ENCODE assay signal across 11 cellular contexts in the genomic region with DNA sequence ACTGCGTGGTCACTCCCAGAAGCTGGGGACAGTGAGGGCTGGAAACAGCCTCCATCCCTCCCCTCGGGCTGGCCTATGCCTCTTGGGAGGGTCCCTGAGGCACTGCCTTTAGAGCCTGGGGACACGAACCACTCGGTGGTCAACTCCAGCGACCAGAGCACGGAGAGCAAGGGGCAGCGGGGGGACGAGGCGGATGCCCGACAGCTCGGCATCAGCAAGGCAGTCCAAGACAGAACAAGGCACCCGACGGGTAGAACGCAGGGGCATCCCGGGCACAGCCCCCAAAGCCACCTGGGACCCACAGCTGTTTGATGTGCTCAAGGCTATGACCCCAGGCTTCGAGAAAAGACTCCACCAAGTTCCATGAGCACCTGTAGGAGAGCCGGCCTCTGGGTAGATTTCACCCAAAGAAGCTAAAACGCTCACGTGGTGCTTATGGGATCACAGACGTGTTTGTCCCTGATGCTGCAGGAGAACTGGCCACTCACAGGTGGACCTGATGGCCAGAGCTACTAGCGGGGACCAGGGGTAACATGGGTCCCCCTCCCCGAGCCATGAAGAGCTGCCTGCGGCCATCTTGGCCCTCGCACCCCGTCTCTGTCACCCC. TPM values are rescaled to one million over a fixed set of nuclear protein-coding genes. Genes with fewer than 3 reads are reported as not detected.
DNase-seq lines count a peak whose midpoint lies in the region; ATAC-seq and TF ChIP-seq lines count a peak whose summit lies in the region.
"Had no signal": no experiment of that assay in that cellular context is flagged by ENCODE, and none has a peak within 500 bp of the region (broad histone marks: within the 10 kb centered on the region; RNA-seq: fewer than 3 reads in every experiment).

No MANE protein-coding gene starts in this region.

- 81 to 83% (median 83%) methylated on average over 14 to 25 of the region's 25 CpGs for WGBS in stomach, 5 donors

- H3K4me1 Mint-ChIP-seq in activated T-cell treated with anti-CD3 and anti-CD28 coated beads, Interleukin-2, amount 50 U/mL, for 24 hours (ENCODE audit: low read depth): peaks cover 80% of the 10 kb centered on the region
- peaks cover 97% of the 10 kb centered on the region for H3K4me1 Mint-ChIP-seq in dendritic cell treated with granulocyte-macrophage colony-stimulating factor and Interleukin-4, amounts not matched to agents 40 ng/mL and 50 ng/mL, for 4 days (ENCODE audit: low read depth)

- H3K4me3 ChIP-seq in KMS-11 (IDR thresholded peaks at IDR 0.05; ENCODE audit: insufficient read depth, low read depth, low read length) (no peak overlapping the region), stomach (no peak overlapping the region), right atrium auricular region (no peak overlapping the region)

- H2AFZ ChIP-seq in KMS-11 (ENCODE audit: low read depth): peak overlapping the region; percentile 47; the same call in 1 of the 2 replicates

- H3K9ac ChIP-seq in KMS-11: peak overlapping the region; percentile 25; the same call in 1 of the 2 replicates

- no peak for DNase-seq in activated T-cell treated with anti-CD3 and anti-CD28 coated beads, Interleukin-2, amount 50 U/mL, for 24 hours
- DNase-seq in activated T-cell treated with anti-CD3 and anti-CD28 coated beads for 4 hours (no peak), stomach (no peak), right atrium auricular region (ENCODE audit: low spot score) (no peak), GM03348 (ENCODE audit: low spot score) (no peak)
- DNase-seq: NCI-H2171 had no signal

- no peaks in the 10 kb centered on the region for H4K20me1 ChIP-seq in KMS-11 (ENCODE audit: insufficient read depth)

- no peaks in the 10 kb centered on the region for H3K27me3 Mint-ChIP-seq in activated T-cell treated with anti-CD3 and anti-CD28 coated beads, Interleukin-2, amount 50 U/mL, for 24 hours
- no peaks in the 10 kb centered on the region for H3K27me3 Mint-ChIP-seq in dendritic cell treated with granulocyte-macrophage colony-stimulating factor and Interleukin-4, amounts not matched to agents 40 ng/mL and 50 ng/mL, for 4 days

- H3K9me3 Mint-ChIP-seq in activated T-cell treated with anti-CD3 and anti-CD28 coated beads, Interleukin-2, amount 50 U/mL, for 24 hours: no peaks in the 10 kb centered on the region
- H3K9me3 Mint-ChIP-seq in dendritic cell treated with granulocyte-macrophage colony-stimulating factor and Interleukin-4, amounts not matched to agents 40 ng/mL and 50 ng/mL, for 4 days: no peaks in the 10 kb centered on the region

- ATAC-seq in HG03196 (IDR thresholded peaks at IDR 0.05; ENCODE audit: unreplicated experiment): no peak

- peak overlapping the region; percentile 86 for H3K4me2 ChIP-seq in KMS-11

- H3K36me3 Mint-ChIP-seq in activated T-cell treated with anti-CD3 and anti-CD28 coated beads, Interleukin-2, amount 50 U/mL, for 24 hours (ENCODE audit: low read depth): peaks cover 20% of the 10 kb centered on the region
- peaks cover 50% of the 10 kb centered on the region for H3K36me3 Mint-ChIP-seq in dendritic cell treated with granulocyte-macrophage colony-stimulating factor and Interleukin-4, amounts not matched to agents 40 ng/mL and 50 ng/mL, for 4 days (ENCODE audit: low read depth)

- H3K36me3 ChIP-seq in KMS-11 (ENCODE audit: insufficient read depth): no peaks in the 10 kb centered on the region
- no peaks in the 10 kb centered on the region for H3K36me3 ChIP-seq in stomach
- no peaks in the 10 kb centered on the region for H3K36me3 ChIP-seq in right atrium auricular region

- TF ChIP-seq CTCF in KMS-11 (conservative IDR thresholded peaks at IDR 0.05; ENCODE audit: low read depth, low read length): no peak
- no peak for TF ChIP-seq CTCF in stomach (IDR thresholded peaks at IDR 0.05)
- no peak for TF ChIP-seq CTCF in right atrium auricular region (IDR thresholded peaks at IDR 0.05)

- peak overlapping the region; percentile 95 for H3K27ac Mint-ChIP-seq in activated T-cell treated with anti-CD3 and anti-CD28 coated beads, Interleukin-2, amount 50 U/mL, for 24 hours
- peak overlapping the region; percentile 86 for H3K27ac Mint-ChIP-seq in dendritic cell treated with granulocyte-macrophage colony-stimulating factor and Interleukin-4, amounts not matched to agents 40 ng/mL and 50 ng/mL, for 4 days

- H3K27ac ChIP-seq in KMS-11 (peak overlapping the region; percentile 56), stomach (peak overlapping the region in 3 of 5 donors; percentile 11 to 80 (median 79)), right atrium auricular region (no peak overlapping the region)
- H3K27ac ChIP-seq: epithelial cell of prostate had no signal

- intact Hi-C loops in dendritic cell treated with granulocyte-macrophage colony-stimulating factor and Interleukin-4, amounts not matched to agents 40 ng/mL and 50 ng/mL, for 4 days (cut with micrococcal nuclease): no loop called here
- intact Hi-C loops in stomach (cut with DNase I; ENCODE audit: low total_unique reads): no loop called here

- H3K4me3 Mint-ChIP-seq in activated T-cell treated with anti-CD3 and anti-CD28 coated beads, Interleukin-2, amount 50 U/mL, for 24 hours: peak overlapping the region; percentile 94
- H3K4me3 Mint-ChIP-seq in dendritic cell treated with granulocyte-macrophage colony-stimulating factor and Interleukin-4, amounts not matched to agents 40 ng/mL and 50 ng/mL, for 4 days: peak overlapping the region; percentile 88

- no peak for TF ChIP-seq EP300 in stomach (IDR thresholded peaks at IDR 0.05)

- no peak for TF ChIP-seq POLR2A in stomach (IDR thresholded peaks at IDR 0.05)

- H3K4me1 ChIP-seq in KMS-11 (ENCODE audit: low read depth, poor library complexity, severe bottlenecking): peaks cover 35% of the 10 kb centered on the region
- peaks cover 0 to 61% (median 7%) of the 10 kb centered on the region in 4 donors for H3K4me1 ChIP-seq in stomach
- no peaks in the 10 kb centered on the region for H3K4me1 ChIP-seq in right atrium auricular region

- no peaks in the 10 kb centered on the region for H3K79me2 ChIP-seq in KMS-11 (ENCODE audit: insufficient read depth, low read depth)

- H3K27me3 ChIP-seq in KMS-11 (ENCODE audit: insufficient read depth, low read depth) (peaks cover 62% of the 10 kb centered on the region), stomach (no peaks in the 10 kb centered on the region), right atrium auricular region (no peaks in the 10 kb centered on the region)

- no peaks in the 10 kb centered on the region for H3K9me3 ChIP-seq in stomach
- no peaks in the 10 kb centered on the region for H3K9me3 ChIP-seq in right atrium auricular region

RNA-seq across cellular contexts. Expression of a gene that starts 0.5 kb away (rescaled TPM):
- total RNA-seq in stomach (10 to 100 TPM in 4 of 5 donors, 1 to 10 TPM in 1; 9.8 to 78.8 (median 46.8) TPM), right atrium auricular region (10 to 100 TPM in 1 of 2 donors, 1 to 10 TPM in 1; 7.9 to 12.1 TPM)
- polyA plus RNA-seq in stomach: 100 to 1,000 TPM in 2 of 3 donors, 10 to 100 TPM in 1; 29.0 to 239 (median 155) TPM

RNA-seq across cellular contexts. Expression of a gene that starts 13.6 kb away (rescaled TPM):
- 1 to 10 TPM in 1 of 5 donors, not detected in 4; 7.2 TPM for total RNA-seq in stomach
- polyA plus RNA-seq in stomach: 10 to 100 TPM in 2 of 3 donors, under 1 TPM in 1; 0.93 to 23.4 (median 17.0) TPM
- not detected for total RNA-seq in right atrium auricular region
- total RNA-seq: temporal lobe had no signal

RNA-seq across cellular contexts. Expression of a gene that starts 17.6 kb away (rescaled TPM):
- 10 to 100 TPM in 1 of 5 donors, 1 to 10 TPM in 1, under 1 TPM in 3; 0.72 to 13.4 (median 0.92) TPM for total RNA-seq in stomach
- polyA plus RNA-seq in stomach: 10 to 100 TPM in 1 of 3 donors, 1 to 10 TPM in 2; 1.7 to 77.3 (median 3.7) TPM
- not detected for total RNA-seq in right atrium auricular region
- total RNA-seq: temporal lobe had no signal

RNA-seq across cellular contexts. Expression of a gene that starts 39.3 kb away (rescaled TPM):
- total RNA-seq in stomach (not detected), right atrium auricular region (under 1 TPM in 1 of 2 donors, not detected in 1; 0.33 TPM)
- polyA plus RNA-seq in stomach: under 1 TPM in 1 of 3 donors, not detected in 2; 0.03 TPM
- total RNA-seq: temporal lobe had no signal

Comparison
In these comparisons a context has a peak if more than half of its experiments do, and no peak if none do; other contexts are left out.
1. H3K27ac ChIP-seq: peak in KMS-11 (single experiment) and stomach (3 of 5); none in right atrium auricular region (0 of 2).